In the genomic region with DNA sequence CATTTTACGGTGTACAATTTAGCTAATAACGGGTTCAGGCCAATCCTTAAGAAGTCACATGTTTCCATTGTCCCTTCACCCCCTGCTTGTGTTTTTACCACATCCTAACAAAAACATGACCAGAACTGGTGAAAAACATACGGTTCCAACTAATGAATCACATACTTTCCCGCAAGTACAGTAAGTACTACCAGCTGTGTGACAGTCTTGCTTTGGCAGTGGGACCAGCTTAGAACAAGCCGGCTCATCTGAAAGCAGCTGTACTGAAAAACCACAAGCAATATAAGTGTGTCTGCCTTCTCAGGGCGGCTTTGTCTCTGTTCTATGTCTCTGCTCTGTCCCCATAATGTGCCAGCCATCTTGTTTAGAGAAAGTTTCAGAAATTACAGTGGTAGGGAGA, we compare ENCODE assay signal across 8 cellular contexts.
DNase-seq lines count a peak whose midpoint lies in the region; ATAC-seq and TF ChIP-seq lines count a peak whose summit lies in the region.
"Had no signal": no experiment of that assay in that cellular context is flagged by ENCODE, and none has a peak within 500 bp of the region (broad histone marks: within the 10 kb centered on the region; RNA-seq: fewer than 3 reads in every experiment).

No MANE protein-coding gene starts in this region.

- H3K9me3 ChIP-seq in right cardiac atrium (ENCODE audit: control insufficient read depth, low read length) (no peaks in the 10 kb centered on the region), stomach smooth muscle (ENCODE audit: control insufficient read depth in 2 of 2, low read length in 2 of 2) (no peaks in the 10 kb centered on the region)

- peak overlapping the region; percentile 24 for H3K4me3 ChIP-seq in WI38 (ENCODE audit: low read depth, low read length)
- H3K4me3 ChIP-seq in right cardiac atrium (ENCODE audit: low read length), result no peak overlapping the region
- H3K4me3 ChIP-seq in stomach smooth muscle (ENCODE audit: low read length in 2 of 2), result peak overlapping the region; percentile 17 to 24

- ATAC-seq in right cardiac atrium, result peak; percentile 78 to 84
- ATAC-seq in GM21723 (IDR thresholded peaks at IDR 0.05; ENCODE audit: unreplicated experiment), result no peak
- no peak for ATAC-seq in HG03045 (IDR thresholded peaks at IDR 0.05; ENCODE audit: unreplicated experiment)

- no peaks in the 10 kb centered on the region for H3K4me1 ChIP-seq in right cardiac atrium (ENCODE audit: control insufficient read depth, insufficient read depth, low read length)
- peaks cover 13% of the 10 kb centered on the region for H3K4me1 ChIP-seq in stomach smooth muscle (ENCODE audit: control insufficient read depth, insufficient read depth, low read length)

- H3K27ac ChIP-seq in right cardiac atrium (ENCODE audit: low read length) (no peak overlapping the region), stomach smooth muscle (ENCODE audit: low read length) (peak overlapping the region; percentile 62)

- H3K9me3 Mint-ChIP-seq in HFFc6, result no peaks in the 10 kb centered on the region

- H3K4me3 Mint-ChIP-seq in HFFc6, result peak overlapping the region; percentile 78

- 61% methylated on average over 6 of the region's 6 CpGs for WGBS in right cardiac atrium

- H3K27me3 Mint-ChIP-seq in HFFc6 (ENCODE audit: insufficient read depth), result peaks cover 4% of the 10 kb centered on the region; the same call in 1 of the 2 replicates

- 0 out of 2 replicates have a peak, but pooled peaks cover 8% of the 10 kb centered on the region for H3K36me3 Mint-ChIP-seq in HFFc6 (ENCODE audit: low read depth)

- H3K27ac Mint-ChIP-seq in HFFc6, result peak overlapping the region; percentile 89

- intact Hi-C loops in right cardiac atrium (cut with DNase I), result no loop called here

- H3K27me3 ChIP-seq in right cardiac atrium (ENCODE audit: control insufficient read depth, insufficient read depth) (no peaks in the 10 kb centered on the region), stomach smooth muscle (ENCODE audit: control insufficient read depth in 1 of 2, insufficient read depth in 2 of 2, low read length in 2 of 2) (no peaks in the 10 kb centered on the region)

- DNase-seq in HFFc6 (peak; percentile 92), right cardiac atrium (peak in 2 of 3 donors; percentile 53 to 56)
- no peak for DNase-seq in NK-92 treated with Interleukin-12 subunit alpha and Interleukin-12 subunit beta, amount 100 ng/mL, for 24 hours (lab: John Stamatoyannopoulos, UW)
- DNase-seq: NCI-H524 treated with DMSO at 0.1 percent for 48 hours had no signal

- H3K4me1 Mint-ChIP-seq in HFFc6 (ENCODE audit: low read depth), result peaks cover 55% of the 10 kb centered on the region

- peak overlapping the region in 1 of 2 donors; percentile 3 for H3K9ac ChIP-seq in stomach smooth muscle (ENCODE audit: low read length in 2 of 2)

- H3K36me3 ChIP-seq in stomach smooth muscle (ENCODE audit: control insufficient read depth in 2 of 2, insufficient read depth in 2 of 2, low read length in 2 of 2), result no peaks in the 10 kb centered on the region

- no peak for TF ChIP-seq CTCF in HFFc6 (IDR thresholded peaks at IDR 0.05)
- no peak for TF ChIP-seq CTCF in WI38 (IDR thresholded peaks at IDR 0.05; ENCODE audit: low read depth, low read length)

Comparison
In these comparisons a context has a peak if more than half of its experiments do, and no peak if none do; other contexts are left out.
1. ATAC-seq: peak in right cardiac atrium (2 of 2); none in GM21723 (single experiment) and HG03045 (single experiment).